9 cellular contexts compared by ENCODE assay signal in the genomic region with DNA sequence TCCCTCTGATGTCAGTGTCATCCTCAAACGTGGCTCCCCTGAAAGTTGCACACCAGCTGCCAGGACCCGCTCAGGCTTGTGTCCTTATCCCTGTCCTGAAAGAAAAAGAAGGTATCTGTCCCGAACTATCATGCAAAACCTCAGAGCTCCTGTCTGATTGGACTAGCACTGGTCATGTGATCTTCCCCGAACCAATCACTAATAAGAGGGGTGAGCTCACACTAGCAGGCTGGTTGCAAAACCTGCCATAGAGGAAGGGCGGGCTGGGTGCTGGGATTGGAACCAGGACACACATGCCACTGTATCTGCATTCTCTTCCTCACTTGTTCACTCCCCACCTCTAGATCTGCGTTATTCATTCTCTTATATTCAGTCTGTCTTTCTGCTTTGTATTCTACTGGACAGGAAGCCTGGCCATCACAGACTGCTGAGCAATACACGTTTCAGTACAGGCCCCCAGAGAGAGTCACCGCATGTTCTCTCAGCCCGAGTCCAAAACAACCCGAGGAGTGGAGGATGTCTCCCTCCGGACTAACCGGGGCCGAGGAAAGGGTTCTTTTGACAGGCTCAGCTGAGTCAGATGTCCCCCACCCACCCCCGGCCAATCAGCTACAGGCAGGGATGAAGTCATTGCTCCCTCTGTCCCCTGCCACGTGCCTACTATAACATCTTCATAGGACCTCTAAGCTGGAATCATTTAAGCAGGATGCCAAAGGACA.
DNase-seq lines count a peak whose midpoint lies in the region; ATAC-seq and TF ChIP-seq lines count a peak whose summit lies in the region.
"Had no signal": no experiment of that assay in that cellular context is flagged by ENCODE, and none has a peak within 500 bp of the region (broad histone marks: within the 10 kb centered on the region; RNA-seq: fewer than 3 reads in every experiment).

No MANE protein-coding gene starts in this region.

- H3K36me3 Mint-ChIP-seq in WTC11, result no peaks in the 10 kb centered on the region

- H3K4me1 Mint-ChIP-seq in WTC11, result peaks cover 4% of the 10 kb centered on the region; the same call in 1 of the 2 replicates

- in situ Hi-C loops in ACHN (cut with HindIII; ENCODE audit: low pct_ligation_motif_present, low pct_unique_long_range_greater_than_20kb, low sequenced_read_pairs), result no loop called here

- no peaks in the 10 kb centered on the region for H3K9me3 Mint-ChIP-seq in WTC11
- H3K9me3 Mint-ChIP-seq: IgD-negative memory B cell had no signal

- H3K4me3 Mint-ChIP-seq in WTC11, result no peak overlapping the region
- H3K4me3 Mint-ChIP-seq: IgD-negative memory B cell had no signal

- DNase-seq in ACHN (peak; percentile 93), NCI-H2081 (lab: John Stamatoyannopoulos, UW) (peak; percentile 75 to 91), WTC11 (ENCODE audit: low spot score) (peak; percentile 71), Right ventricle myocardium inferior (ENCODE audit: missing footprints) (peak; percentile 88), occipital lobe (lab: John Stamatoyannopoulos, UW) (peak; percentile 87)
- DNase-seq in activated CD8-positive, alpha-beta memory T cell treated with anti-CD3 and anti-CD28 coated beads, Interleukin-2, amount 50 U/mL, for 4 hours, result no peak

- no peak for TF ChIP-seq CTCF in WTC11 (IDR thresholded peaks at IDR 0.05)

- no peaks in the 10 kb centered on the region for H3K27me3 Mint-ChIP-seq in WTC11 (ENCODE audit: low read depth)
- H3K27me3 Mint-ChIP-seq: IgD-negative memory B cell had no signal

- no peak overlapping the region for H3K27ac Mint-ChIP-seq in WTC11

- CTCF ChIA-PET in WTC11 (lab: Charles Lee), result interaction anchor here (0.5 to 4.4 kb wide), 13 partner anchors 8 to 370 kb away, joined by 3 to 41 read pairs (median 9); partner anchors contain the start of genes PSMD8, SIPA1L3 and WDR87

- POLR2A ChIA-PET in WTC11 (lab: Charles Lee), result interaction anchor here (0.6 to 3.4 kb wide), 18 partner anchors 8 to 274 kb away, joined by 3 to 31 read pairs (median 6); partner anchors contain the start of genes SIPA1L3, WDR87 and ZNF573

- ATAC-seq in GM18499 (IDR thresholded peaks at IDR 0.05; ENCODE audit: insufficient read depth, unreplicated experiment), result peak; percentile 47
- ATAC-seq in HG02852 (IDR thresholded peaks at IDR 0.05; ENCODE audit: unreplicated experiment), result peak; percentile 76
- ATAC-seq in WTC11, result peak; percentile 87
- peak; percentile 97 for ATAC-seq in Right ventricle myocardium inferior

- intact Hi-C loops in Right ventricle myocardium inferior (cut with DNase I), result no loop called here

TF ChIP-seq in WTC11, 78 proteins besides CTCF, POLR2A, EP300 and RAD21:
- TF ChIP-seq, protein P1, sequence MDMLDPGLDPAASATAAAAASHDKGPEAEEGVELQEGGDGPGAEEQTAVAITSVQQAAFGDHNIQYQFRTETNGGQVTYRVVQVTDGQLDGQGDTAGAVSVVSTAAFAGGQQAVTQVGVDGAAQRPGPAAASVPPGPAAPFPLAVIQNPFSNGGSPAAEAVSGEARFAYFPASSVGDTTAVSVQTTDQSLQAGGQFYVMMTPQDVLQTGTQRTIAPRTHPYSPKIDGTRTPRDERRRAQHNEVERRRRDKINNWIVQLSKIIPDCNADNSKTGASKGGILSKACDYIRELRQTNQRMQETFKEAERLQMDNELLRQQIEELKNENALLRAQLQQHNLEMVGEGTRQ (CRISPR knock-in tag; IDR thresholded peaks at IDR 0.05), result peak; percentile 95
- TF ChIP-seq, protein P2, sequence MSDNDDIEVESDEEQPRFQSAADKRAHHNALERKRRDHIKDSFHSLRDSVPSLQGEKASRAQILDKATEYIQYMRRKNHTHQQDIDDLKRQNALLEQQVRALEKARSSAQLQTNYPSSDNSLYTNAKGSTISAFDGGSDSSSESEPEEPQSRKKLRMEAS (CRISPR knock-in tag; IDR thresholded peaks at IDR 0.05), result peak; percentile 81
- peak; percentile 99 for TF ChIP-seq PRDM15 (CRISPR knock-in tag; IDR thresholded peaks at IDR 0.05)
- peak; percentile 96 for TF ChIP-seq NFYB (CRISPR knock-in tag; conservative IDR thresholded peaks at IDR 0.05; ENCODE audit: low read depth)
- TF ChIP-seq ZNF425 (CRISPR knock-in tag; conservative IDR thresholded peaks at IDR 0.05), result no peak
- no peak for TF ChIP-seq TP53 (CRISPR knock-in tag; IDR thresholded peaks at IDR 0.05)
- TF ChIP-seq, protein P3, sequence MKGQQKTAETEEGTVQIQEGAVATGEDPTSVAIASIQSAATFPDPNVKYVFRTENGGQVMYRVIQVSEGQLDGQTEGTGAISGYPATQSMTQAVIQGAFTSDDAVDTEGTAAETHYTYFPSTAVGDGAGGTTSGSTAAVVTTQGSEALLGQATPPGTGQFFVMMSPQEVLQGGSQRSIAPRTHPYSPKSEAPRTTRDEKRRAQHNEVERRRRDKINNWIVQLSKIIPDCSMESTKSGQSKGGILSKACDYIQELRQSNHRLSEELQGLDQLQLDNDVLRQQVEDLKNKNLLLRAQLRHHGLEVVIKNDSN (CRISPR knock-in tag; IDR thresholded peaks at IDR 0.05), result peak; percentile 94

Comparison
In these comparisons a context has a peak if more than half of its experiments do, and no peak if none do; other contexts are left out.
1. ATAC-seq: peak in every context shown above with its lines; median percentile 97 in Right ventricle myocardium inferior; 87 in WTC11; 76 in HG02852; 47 in GM18499.